ENCODE assay signal across 1 cellular context in genomic region chr4:146340798-146341197, GRCh38.
TF ChIP-seq lines count a peak whose summit lies in the region.

No MANE protein-coding gene starts in this region.

TF ChIP-seq in K562, 482 proteins besides CTCF, POLR2A, EP300 and RAD21 (continued from another document):
- no peak for TF ChIP-seq EGR1 (conservative IDR thresholded peaks at IDR 0.05)
- TF ChIP-seq POLR2AphosphoS2 (IDR thresholded peaks at IDR 0.05; ENCODE audit: low read length) = no peak
- no peak for TF ChIP-seq CTCFL (IDR thresholded peaks at IDR 0.05; ENCODE audit: borderline replicate concordance, insufficient read depth, low read depth, low read length, poor library complexity, severe bottlenecking)
- TF ChIP-seq SP2 (IDR thresholded peaks at IDR 0.05; ENCODE audit: extremely low read depth, low read depth, low read length, poor library complexity, severe bottlenecking) = no peak
